Comparison of ENCODE assay signal across 25 cellular contexts in genomic region chr11:80007616-80008015, GRCh38.
DNase-seq lines count a peak whose midpoint lies in the region; ATAC-seq and TF ChIP-seq lines count a peak whose summit lies in the region.
"Had no signal": no experiment of that assay in that cellular context is flagged by ENCODE, and none has a peak within 500 bp of the region (broad histone marks: within the 10 kb centered on the region; RNA-seq: fewer than 3 reads in every experiment).

No MANE protein-coding gene starts in this region.

- DNase-seq in EL (peak; percentile 4), SJCRH30 (peak; percentile 3 to 24), kidney glomerular epithelial cell (lab: John Stamatoyannopoulos, UW) (peak; percentile 45), renal cortical epithelial cell (ENCODE audit: low read depth) (peak; percentile 61), posterior vena cava (ENCODE audit: low spot score) (no peak), hepatocyte (ENCODE audit: low spot score) (no peak), GM19240 (ENCODE audit: insufficient read length, low spot score) (no peak)
- DNase-seq: AML-193; CD4-positive, alpha-beta memory T cell; COR-L47; DMS53; GDM1; Kasumi-1; MM.1S; NCI-H2029; NCI-H446 treated with DMSO at 0.1 percent for 48 hours; NCI-H82; NK-92 treated with Interleukin-12 subunit alpha and Interleukin-12 subunit beta, amount 100 ng/mL, for 24 hours; PC-9; Right ventricle myocardium superior; RPMI8226 had no signal

- WGBS in hepatocyte (ENCODE audit: low lambda C conversion rate, missing lambda C conversion rate), result 77% methylated on average over 6 of the region's 6 CpGs

- H3K36me3 Mint-ChIP-seq in activated T-helper 17 cell treated with anti-CD3 and anti-CD28 coated beads, Interleukin-2, amount 50 U/mL, for 72 hours (ENCODE audit: low read depth), result no peaks in the 10 kb centered on the region
- H3K36me3 Mint-ChIP-seq: CD4-positive, alpha-beta memory T cell had no signal

- H3K27me3 ChIP-seq in SJCRH30 (no peaks in the 10 kb centered on the region), hepatocyte (no peaks in the 10 kb centered on the region)
- H3K27me3 ChIP-seq: BLaER1 treated with 17β-estradiol and CSF1 and Interleukin-3, amounts not matched to agents 10 nM and 100 nM had no signal

- H4K20me1 ChIP-seq in hepatocyte (ENCODE audit: insufficient read depth, poor library complexity, severe bottlenecking), result no peaks in the 10 kb centered on the region
- H4K20me1 ChIP-seq: BLaER1 treated with 17β-estradiol and CSF1 and Interleukin-3, amounts not matched to agents 10 nM and 100 nM had no signal

- no peak overlapping the region for H2AFZ ChIP-seq in hepatocyte
- H2AFZ ChIP-seq: PC-9 had no signal

- intact Hi-C loops in posterior vena cava (cut with DNase I), result no loop called here

- H3K27ac ChIP-seq in SJCRH30, result no peak overlapping the region; the same call in 1 of the 2 replicates
- H3K27ac ChIP-seq in hepatocyte, result no peak overlapping the region
- H3K27ac ChIP-seq: A549; BLaER1 treated with 17β-estradiol and CSF1 and Interleukin-3, amounts not matched to agents 10 nM and 100 nM; PC-9 had no signal

- H3K79me2 ChIP-seq in hepatocyte, result no peaks in the 10 kb centered on the region

- H3K27ac Mint-ChIP-seq in activated T-helper 17 cell treated with anti-CD3 and anti-CD28 coated beads, Interleukin-2, amount 50 U/mL, for 72 hours, result no peak overlapping the region
- H3K27ac Mint-ChIP-seq: CD4-positive, alpha-beta memory T cell had no signal

- no peak overlapping the region for H3K4me2 ChIP-seq in hepatocyte
- H3K4me2 ChIP-seq: A549; BLaER1 treated with 17β-estradiol and CSF1 and Interleukin-3, amounts not matched to agents 10 nM and 100 nM; PC-9 had no signal

- H3K27me3 Mint-ChIP-seq in activated T-helper 17 cell treated with anti-CD3 and anti-CD28 coated beads, Interleukin-2, amount 50 U/mL, for 72 hours, result no peaks in the 10 kb centered on the region
- H3K27me3 Mint-ChIP-seq: CD4-positive, alpha-beta memory T cell had no signal

- H3K4me1 Mint-ChIP-seq in activated T-helper 17 cell treated with anti-CD3 and anti-CD28 coated beads, Interleukin-2, amount 50 U/mL, for 72 hours, result no peaks in the 10 kb centered on the region
- H3K4me1 Mint-ChIP-seq: CD4-positive, alpha-beta memory T cell had no signal

- no peak overlapping the region for H3K4me3 Mint-ChIP-seq in activated T-helper 17 cell treated with anti-CD3 and anti-CD28 coated beads, Interleukin-2, amount 50 U/mL, for 72 hours
- H3K4me3 Mint-ChIP-seq: CD4-positive, alpha-beta memory T cell had no signal

- TF ChIP-seq CTCF in hepatocyte (IDR thresholded peaks at IDR 0.05; ENCODE audit: poor library complexity), result no peak

- no peaks in the 10 kb centered on the region for H3K9me3 ChIP-seq in SJCRH30 (replicated peaks)
- no peaks in the 10 kb centered on the region for H3K9me3 ChIP-seq in hepatocyte (ENCODE audit: low read depth)
- H3K9me3 ChIP-seq: A549 had no signal

- H3K36me3 ChIP-seq in SJCRH30 (no peaks in the 10 kb centered on the region), hepatocyte (replicated peaks; ENCODE audit: insufficient read depth, low read depth) (no peaks in the 10 kb centered on the region)
- H3K36me3 ChIP-seq: BLaER1 treated with 17β-estradiol and CSF1 and Interleukin-3, amounts not matched to agents 10 nM and 100 nM had no signal

- no peak overlapping the region for H3K4me3 ChIP-seq in SJCRH30
- H3K4me3 ChIP-seq in hepatocyte, result no peak overlapping the region
- H3K4me3 ChIP-seq: A549; BLaER1 treated with 17β-estradiol and CSF1 and Interleukin-3, amounts not matched to agents 10 nM and 100 nM; K562; PC-9 had no signal

- H3K4me1 ChIP-seq in SJCRH30, result peaks cover 5% of the 10 kb centered on the region
- H3K4me1 ChIP-seq in hepatocyte (ENCODE audit: insufficient read depth), result no peaks in the 10 kb centered on the region
- H3K4me1 ChIP-seq: A549; BLaER1 treated with 17β-estradiol and CSF1 and Interleukin-3, amounts not matched to agents 10 nM and 100 nM had no signal

- no peaks in the 10 kb centered on the region for H3K9me2 ChIP-seq in hepatocyte (replicated peaks; ENCODE audit: insufficient read depth)

- H3K9me3 Mint-ChIP-seq in activated T-helper 17 cell treated with anti-CD3 and anti-CD28 coated beads, Interleukin-2, amount 50 U/mL, for 72 hours, result peaks cover 14% of the 10 kb centered on the region

- no peak for ATAC-seq in activated T-helper 17 cell treated with anti-CD3 and anti-CD28 coated beads, Interleukin-2, amount 50 U/mL, for 72 hours (replicated peaks)
- ATAC-seq: A549, K562 had no signal

Comparison
In these comparisons a context has a peak if more than half of its experiments do, and no peak if none do; other contexts are left out.
1. DNase-seq: peak in EL (single experiment), SJCRH30 (2 of 2), kidney glomerular epithelial cell (single experiment) and renal cortical epithelial cell (single experiment); none in posterior vena cava (single experiment), hepatocyte (single experiment) and GM19240 (single experiment).